In the genomic region with DNA sequence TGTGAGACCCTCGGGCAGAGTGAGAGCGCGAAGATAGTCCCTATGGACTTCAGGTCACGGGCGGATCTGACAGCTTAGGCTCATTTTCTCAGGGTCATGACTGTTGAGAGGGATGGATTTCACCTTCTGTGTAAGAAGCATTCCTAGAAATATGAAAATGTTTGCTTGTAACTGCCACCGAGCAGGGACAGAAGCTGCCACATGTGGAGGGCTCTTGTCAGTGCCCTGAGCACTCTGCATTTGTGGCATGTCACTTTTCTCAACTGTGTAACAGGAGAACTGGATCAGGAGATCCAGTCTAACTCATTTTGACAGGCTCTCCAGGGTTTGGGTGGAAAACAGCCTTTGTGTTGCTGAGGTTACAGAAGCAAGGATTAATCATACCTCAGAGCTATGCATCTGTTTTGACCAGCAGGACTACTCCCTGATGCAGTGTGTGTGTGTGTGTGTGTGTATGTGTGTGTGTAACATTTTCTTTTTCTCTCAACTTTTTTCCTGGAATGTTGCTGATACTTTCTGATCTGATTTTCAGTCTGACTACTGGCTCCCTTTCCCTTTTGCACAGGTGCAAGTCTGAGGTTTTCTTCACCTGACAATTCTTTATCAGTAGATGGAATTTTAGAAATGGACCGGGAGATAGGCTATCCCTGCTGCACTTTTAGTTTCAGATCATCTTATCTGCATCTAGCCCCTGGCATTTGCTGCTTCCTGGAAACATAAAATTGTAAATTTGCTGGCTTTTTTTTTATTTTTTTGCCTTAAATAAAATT, we compare ENCODE assay signal across 11 cellular contexts.
DNase-seq lines count a peak whose midpoint lies in the region; ATAC-seq and TF ChIP-seq lines count a peak whose summit lies in the region.
"Had no signal": no experiment of that assay in that cellular context is flagged by ENCODE, and none has a peak within 500 bp of the region (broad histone marks: within the 10 kb centered on the region; RNA-seq: fewer than 3 reads in every experiment).

No MANE protein-coding gene starts in this region.

- peak; percentile 6 for DNase-seq in T-helper 2 cell treated with Interferon-gamma antibody and Interleukin-4, amounts not matched to agents 5 μg/mL and 100 μg/mL, for 36 hours (ENCODE audit: low spot score)
- DNase-seq in T-helper 2 cell (no peak), SK-N-DZ (ENCODE audit: low spot score) (peak; percentile 24), fibroblast of lung (ENCODE audit: low read depth in 2 of 2) (peak; percentile 16 to 79), retina (peak; percentile 76), GM20000 (ENCODE audit: low spot score) (no peak), ovary (no peak)
- DNase-seq: DMS79; posterior cingulate gyrus; stimulated activated CD4-positive, alpha-beta T cell treated with anti-CD3 and anti-CD28 coated beads, Interleukin-4, amount 100 ng/mL, for 24 hours had no signal

- H4K20me1 ChIP-seq in fibroblast of lung (ENCODE audit: control insufficient read depth, extremely low read depth, insufficient read depth, low read length), result no peaks in the 10 kb centered on the region

- ATAC-seq in HG02623 (IDR thresholded peaks at IDR 0.05; ENCODE audit: unreplicated experiment), result no peak

- H3K79me2 ChIP-seq in fibroblast of lung (ENCODE audit: control insufficient read depth, insufficient read depth, low read length), result no peaks in the 10 kb centered on the region

- intact Hi-C loops in ovary (cut with DNase I), result no loop called here

- peaks cover 31% of the 10 kb centered on the region for H3K4me1 Mint-ChIP-seq in T-helper 2 cell treated with Interferon-gamma antibody and Interleukin-4, amounts not matched to agents 5 μg/mL and 100 μg/mL, for 36 hours (ENCODE audit: low read depth)

- H3K27me3 ChIP-seq in fibroblast of lung (ENCODE audit: control insufficient read depth, insufficient read depth, low read length), result no peaks in the 10 kb centered on the region
- no peaks in the 10 kb centered on the region for H3K27me3 ChIP-seq in ovary

- H3K4me3 Mint-ChIP-seq in T-helper 2 cell treated with Interferon-gamma antibody and Interleukin-4, amounts not matched to agents 5 μg/mL and 100 μg/mL, for 36 hours, result peak overlapping the region; percentile 47

- H3K4me1 ChIP-seq in fibroblast of lung (ENCODE audit: control insufficient read depth, extremely low read depth, insufficient read depth, low read length) (no peaks in the 10 kb centered on the region), ovary (ENCODE audit: insufficient read depth) (no peaks in the 10 kb centered on the region)

- WGBS in ovary, 3 donors, result 51 to 64% (median 61%) methylated on average over 7 of the region's 7 CpGs

- H3K27me3 Mint-ChIP-seq in T-helper 2 cell treated with Interferon-gamma antibody and Interleukin-4, amounts not matched to agents 5 μg/mL and 100 μg/mL, for 36 hours (ENCODE audit: low read depth), result peaks cover 23% of the 10 kb centered on the region

- no peak for TF ChIP-seq EP300 in ovary (IDR thresholded peaks at IDR 0.05)

- H3K27ac ChIP-seq in fibroblast of lung (ENCODE audit: insufficient read depth, low read length) (no peak overlapping the region), ovary (no peak overlapping the region)

- H2AFZ ChIP-seq in fibroblast of lung (ENCODE audit: low read length), result no peak overlapping the region

- H3K9ac ChIP-seq in fibroblast of lung (ENCODE audit: insufficient read depth, low read length), result no peak overlapping the region

- no peak overlapping the region for H3K4me3 ChIP-seq in fibroblast of lung (replicated peaks in 1 of 4; ENCODE audit: control extremely low read depth in 1 of 4, insufficient read depth in 1 of 4, low read depth in 3 of 4, low read length in 4 of 4)
- no peak overlapping the region for H3K4me3 ChIP-seq in ovary

- no peaks in the 10 kb centered on the region for H3K36me3 ChIP-seq in fibroblast of lung (ENCODE audit: control insufficient read depth, insufficient read depth, low read length)
- H3K36me3 ChIP-seq in ovary, result no peaks in the 10 kb centered on the region

- no peaks in the 10 kb centered on the region for H3K9me3 ChIP-seq in fibroblast of lung (ENCODE audit: control insufficient read depth, insufficient read depth, low read depth, low read length)
- H3K9me3 ChIP-seq in ovary, result no peaks in the 10 kb centered on the region

- TF ChIP-seq CTCF in fibroblast of lung (conservative IDR thresholded peaks at IDR 0.05 in 1 of 2, IDR thresholded peaks at IDR 0.05 in 1 of 2; ENCODE audit: low read depth in 1 of 2, low read length in 2 of 2) (no peak), GM20000 (IDR thresholded peaks at IDR 0.05; ENCODE audit: extremely low read depth, missing control alignments) (no peak), ovary (IDR thresholded peaks at IDR 0.05) (no peak)

- H3K4me2 ChIP-seq in fibroblast of lung (ENCODE audit: extremely low read depth, insufficient read depth, low read length), result no peak overlapping the region

- H3K9me3 Mint-ChIP-seq in T-helper 2 cell treated with Interferon-gamma antibody and Interleukin-4, amounts not matched to agents 5 μg/mL and 100 μg/mL, for 36 hours, result no peaks in the 10 kb centered on the region

- H3K27ac Mint-ChIP-seq in T-helper 2 cell treated with Interferon-gamma antibody and Interleukin-4, amounts not matched to agents 5 μg/mL and 100 μg/mL, for 36 hours, result no peak overlapping the region

- no peaks in the 10 kb centered on the region for H3K36me3 Mint-ChIP-seq in T-helper 2 cell treated with Interferon-gamma antibody and Interleukin-4, amounts not matched to agents 5 μg/mL and 100 μg/mL, for 36 hours (ENCODE audit: low read depth)

- TF ChIP-seq POLR2A in ovary (IDR thresholded peaks at IDR 0.05), result no peak

Comparison
In these comparisons a context has a peak if more than half of its experiments do, and no peak if none do; other contexts are left out.
1. DNase-seq: peak in T-helper 2 cell treated with Interferon-gamma antibody and Interleukin-4, amounts not matched to agents 5 μg/mL and 100 μg/mL, for 36 hours (single experiment), SK-N-DZ (single experiment), fibroblast of lung (2 of 2) and retina (single experiment); none in T-helper 2 cell (0 of 5), GM20000 (single experiment) and ovary (0 of 5).